ENCODE assay signal across 28 cellular contexts in the genomic region with DNA sequence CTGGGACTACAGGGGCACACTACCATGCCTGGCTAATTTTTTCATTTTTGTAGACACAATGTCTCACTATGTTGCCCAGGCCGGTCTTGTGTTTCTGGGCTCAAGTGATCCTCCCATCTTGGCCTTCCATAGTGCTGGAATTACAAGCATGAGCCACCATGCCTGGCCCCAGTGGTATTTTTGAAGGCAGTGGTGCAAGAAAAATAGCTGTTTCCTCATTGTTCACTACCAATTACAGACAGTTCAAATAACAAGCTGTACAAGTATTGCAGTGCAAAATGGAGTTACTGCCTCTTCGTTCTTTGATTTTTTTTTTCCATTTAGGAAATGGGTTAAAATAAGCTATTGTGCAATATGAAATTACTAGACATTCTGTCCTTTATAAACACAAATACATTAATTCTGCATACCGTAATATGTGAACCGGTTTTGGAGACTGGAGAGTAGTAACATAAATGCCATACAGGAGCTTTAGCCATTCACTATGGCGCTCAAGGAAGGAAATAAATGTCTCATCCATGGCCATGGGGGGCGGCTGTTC. TPM values are rescaled to one million over a fixed set of nuclear protein-coding genes. Genes with fewer than 3 reads are reported as not detected.
DNase-seq lines count a peak whose midpoint lies in the region; ATAC-seq, FAIRE-seq and TF ChIP-seq lines count a peak whose summit lies in the region.
"Had no signal": no experiment of that assay in that cellular context is flagged by ENCODE, and none has a peak within 500 bp of the region (broad histone marks: within the 10 kb centered on the region; RNA-seq: fewer than 3 reads in every experiment).

No MANE protein-coding gene starts in this region.

- H3K27ac ChIP-seq in HepG2 (ENCODE audit: extremely low read length, insufficient read depth, low read length) (no peak overlapping the region), right lobe of liver (no peak overlapping the region), trophoblast cell (ENCODE audit: low read depth, low read length) (no peak overlapping the region), ascending aorta (no peak overlapping the region)
- H3K27ac ChIP-seq: BLaER1 had no signal

- H3K18ac ChIP-seq in trophoblast cell (ENCODE audit: low read length), result no peak overlapping the region

- no peak overlapping the region for H3K9ac ChIP-seq in HepG2 (ENCODE audit: insufficient read depth, low read depth, low read length)
- no peak overlapping the region for H3K9ac ChIP-seq in trophoblast cell (ENCODE audit: low read length)
- H3K9ac ChIP-seq: BLaER1 had no signal

- no peak overlapping the region for H3K23ac ChIP-seq in trophoblast cell (ENCODE audit: low read length)

- H3K4me3 Mint-ChIP-seq in effector memory CD8-positive, alpha-beta T cell, result no peak overlapping the region
- H3K4me3 Mint-ChIP-seq: CD14-positive monocyte; CD4-positive, alpha-beta memory T cell; CD4-positive, CD25-positive, alpha-beta regulatory T cell; CD8-positive, alpha-beta memory T cell had no signal

- no peaks in the 10 kb centered on the region for H3K36me3 Mint-ChIP-seq in effector memory CD8-positive, alpha-beta T cell (ENCODE audit: insufficient read depth)
- H3K36me3 Mint-ChIP-seq: CD4-positive, alpha-beta memory T cell; CD4-positive, CD25-positive, alpha-beta regulatory T cell had no signal

- no peaks in the 10 kb centered on the region for H3K4me1 Mint-ChIP-seq in effector memory CD8-positive, alpha-beta T cell (ENCODE audit: low read depth in 2 of 2)
- H3K4me1 Mint-ChIP-seq: CD8-positive, alpha-beta memory T cell had no signal

- peaks cover 48 to 54% of the 10 kb centered on the region in 2 donors for H3K27me3 Mint-ChIP-seq in effector memory CD8-positive, alpha-beta T cell

- H3K4me1 ChIP-seq in HepG2 (ENCODE audit: insufficient read depth, low read length) (no peaks in the 10 kb centered on the region), right lobe of liver (no peaks in the 10 kb centered on the region), trophoblast cell (ENCODE audit: control insufficient read depth in 1 of 2, insufficient read depth in 2 of 2, low read length in 2 of 2) (no peaks in the 10 kb centered on the region), ascending aorta (peaks cover 0 to 11% of the 10 kb centered on the region in 2 donors)
- H3K4me1 ChIP-seq: BE2C, BLaER1 had no signal

- TF ChIP-seq CTCF in HepG2 (CRISPR knock-in tag; IDR thresholded peaks at IDR 0.05) (no peak), right lobe of liver (IDR thresholded peaks at IDR 0.05) (no peak), ascending aorta (IDR thresholded peaks at IDR 0.05) (no peak)

- no peak overlapping the region for H4K91ac ChIP-seq in trophoblast cell (ENCODE audit: low read depth, low read length)

- ATAC-seq in HepG2, result no peak
- no peak for ATAC-seq in right lobe of liver
- no peak for ATAC-seq in effector memory CD8-positive, alpha-beta T cell (replicated peaks)
- ATAC-seq: GM12878 had no signal

- no peak overlapping the region for H2AK5ac ChIP-seq in trophoblast cell (ENCODE audit: low read length)

- BruUV-seq in HepG2 (replicated peaks; lab: Mats Ljungman, UMichigan), result no TSS peak

- no peak overlapping the region for H4K8ac ChIP-seq in trophoblast cell (ENCODE audit: low read depth, low read length)

- H3K4me2 ChIP-seq in HepG2 (ENCODE audit: low read depth, low read length) (no peak overlapping the region), trophoblast cell (ENCODE audit: low read length) (no peak overlapping the region)
- H3K4me2 ChIP-seq: BLaER1 had no signal

- H3K79me2 ChIP-seq in HepG2 (ENCODE audit: insufficient read depth, low read length) (no peaks in the 10 kb centered on the region), trophoblast cell (ENCODE audit: control insufficient read depth, insufficient read depth, low read length, poor library complexity) (no peaks in the 10 kb centered on the region)

- no peak overlapping the region for H3K27ac Mint-ChIP-seq in effector memory CD8-positive, alpha-beta T cell
- H3K27ac Mint-ChIP-seq: CD14-positive monocyte; CD4-positive, alpha-beta memory T cell; CD4-positive, CD25-positive, alpha-beta regulatory T cell; CD8-positive, alpha-beta memory T cell had no signal

- H3K14ac ChIP-seq in trophoblast cell (ENCODE audit: low read length), result no peak overlapping the region

- DNase-seq in HepG2 (ENCODE audit: low spot score) (no peak), right lobe of liver (no peak), fibroblast of gingiva (ENCODE audit: low read depth) (peak; percentile 68), trophoblast cell (peak; percentile 36 to 76), ascending aorta (ENCODE audit: low spot score in 2 of 2) (no peak)
- no peak for DNase-seq in effector CD8-positive, alpha-beta T cell (lab: John Stamatoyannopoulos, UW)
- no peak for DNase-seq in effector memory CD8-positive, alpha-beta T cell
- DNase-seq: 8988T; ACHN; BE2C; C1 segment of cervical spinal cord; CD4-positive, alpha-beta memory T cell; CD8-positive, alpha-beta memory T cell; COR-L47; DMS 273 treated with DMSO at 0.1 percent for 48 hours; DMS153; DMS79; DND-41; EL; GDM1 had no signal

- H3K4ac ChIP-seq in trophoblast cell (ENCODE audit: low read depth, low read length), result no peak overlapping the region

- H3K9me3 ChIP-seq in HepG2 (ENCODE audit: low read length), result no peaks in the 10 kb centered on the region
- H3K9me3 ChIP-seq in right lobe of liver, result no peaks in the 10 kb centered on the region
- no peaks in the 10 kb centered on the region for H3K9me3 ChIP-seq in trophoblast cell (ENCODE audit: insufficient read depth, low read depth, low read length)
- H3K9me3 ChIP-seq in ascending aorta, result no peaks in the 10 kb centered on the region
- H3K9me3 ChIP-seq: BE2C had no signal

- H2AFZ ChIP-seq in HepG2 (ENCODE audit: low read length) (no peak overlapping the region), trophoblast cell (ENCODE audit: insufficient read depth, low read length, poor library complexity) (no peak overlapping the region)

- TF ChIP-seq EP300 in HepG2 (IDR thresholded peaks at IDR 0.05; ENCODE audit: low read depth in 2 of 2, low read length in 2 of 2), result no peak
- TF ChIP-seq EP300 in HepG2 (CRISPR knock-in tag; IDR thresholded peaks at IDR 0.05; ENCODE audit: borderline replicate concordance), result no peak
- TF ChIP-seq EP300 in Ishikawa (IDR thresholded peaks at IDR 0.05; ENCODE audit: borderline replicate concordance), result no peak

- H3K79me1 ChIP-seq in trophoblast cell (ENCODE audit: low read length), result no peaks in the 10 kb centered on the region

- peaks cover 0 to under 1% of the 10 kb centered on the region in 2 experiments; a peak in 1 of 5 replicates for H3K27me3 ChIP-seq in HepG2 (ENCODE audit: control insufficient read depth in 1 of 2, insufficient read depth in 2 of 2, low read length in 2 of 2)
- H3K27me3 ChIP-seq in right lobe of liver, result no peaks in the 10 kb centered on the region
- peaks cover 2% of the 10 kb centered on the region for H3K27me3 ChIP-seq in trophoblast cell (ENCODE audit: insufficient read depth, low read length)
- no peaks in the 10 kb centered on the region for H3K27me3 ChIP-seq in ascending aorta
- H3K27me3 ChIP-seq: BLaER1 had no signal

- no peak for TF ChIP-seq POLR2A in HepG2 (IDR thresholded peaks at IDR 0.05; ENCODE audit: insufficient read depth in 1 of 2, low read depth in 2 of 2, low read length in 2 of 2)
- no peak for TF ChIP-seq POLR2A in right lobe of liver (IDR thresholded peaks at IDR 0.05)

- no peaks in the 10 kb centered on the region for H4K20me1 ChIP-seq in HepG2 (ENCODE audit: insufficient read depth, low read length)
- H4K20me1 ChIP-seq: BLaER1 had no signal

- intact Hi-C loops in HepG2 (cut with micrococcal nuclease; ENCODE audit: unreplicated experiment), result no loop called here
- intact Hi-C loops in right lobe of liver (cut with DNase I), result loop anchor here in 1 of 2 donors (10.0 kb wide), 1 partner anchor 177 kb away; no protein-coding TSS in a partner anchor
- intact Hi-C loops in ascending aorta (cut with DNase I), result no loop called here

- no peak overlapping the region for H2BK120ac ChIP-seq in trophoblast cell (ENCODE audit: insufficient read depth, low read length, poor library complexity)

- POLR2A ChIA-PET in HepG2 (lab: Yijun Ruan, JAX), result no interaction called here

- CTCF ChIA-PET in HepG2 (lab: Yijun Ruan, JAX; ENCODE audit: low intra/inter-chr PET ratio, low total read pairs), result no interaction called here

- H4K12ac ChIP-seq in trophoblast cell (ENCODE audit: low read depth, low read length), result no peak overlapping the region

- 37% methylated on average over 6 of the region's 6 CpGs for WGBS in HepG2 (ENCODE audit: low lambda C conversion rate)
- 76% methylated on average over 5 of the region's 6 CpGs for WGBS in right lobe of liver (ENCODE audit: insufficient coverage, low coverage, low lambda C conversion rate, missing lambda C conversion rate)
- no CpG with 5 or more reads among the region's 6 CpGs for WGBS in trophoblast cell (ENCODE audit: extremely low coverage, insufficient coverage, insufficient read length)

- no peaks in the 10 kb centered on the region for H3K36me3 ChIP-seq in HepG2 (replicated peaks in 1 of 2; ENCODE audit: control insufficient read depth in 1 of 2, insufficient read depth in 2 of 2, low read length in 2 of 2)
- H3K36me3 ChIP-seq in right lobe of liver, result no peaks in the 10 kb centered on the region
- H3K36me3 ChIP-seq in trophoblast cell (ENCODE audit: control insufficient read depth in 1 of 2, insufficient read depth in 2 of 2, low read length in 2 of 2), result no peaks in the 10 kb centered on the region
- H3K36me3 ChIP-seq in ascending aorta, result no peaks in the 10 kb centered on the region
- H3K36me3 ChIP-seq: BE2C, BLaER1 had no signal

- no peak overlapping the region for H2BK5ac ChIP-seq in trophoblast cell (ENCODE audit: low read depth, low read length, poor library complexity)

- no peak for FAIRE-seq in HepG2 (lab: Jason Lieb, UNC)
- FAIRE-seq: A204.1, GM12878, GM12892, GM18507 had no signal

- no peak overlapping the region for H2BK12ac ChIP-seq in trophoblast cell (ENCODE audit: low read length)

- no peaks in the 10 kb centered on the region for H3K9me3 Mint-ChIP-seq in effector memory CD8-positive, alpha-beta T cell

- in situ Hi-C loops in HepG2 (cut with HindIII; ENCODE audit: extremely low pct_ligation_motif_present, low pct_unique_long_range_greater_than_20kb), result no loop called here

- TF ChIP-seq RAD21 in HepG2 (CRISPR knock-in tag; IDR thresholded peaks at IDR 0.05) (no peak), Ishikawa (IDR thresholded peaks at IDR 0.05; ENCODE audit: low read depth) (no peak)

- H3K4me3 ChIP-seq in HepG2 (replicated peaks in 1 of 3; ENCODE audit: insufficient read depth in 1 of 3, low read depth in 2 of 3, low read length in 3 of 3), result no peak overlapping the region
- H3K4me3 ChIP-seq in right lobe of liver, result no peak overlapping the region
- H3K4me3 ChIP-seq in trophoblast cell (ENCODE audit: low read depth, low read length), result no peak overlapping the region
- H3K4me3 ChIP-seq in ascending aorta, result no peak overlapping the region
- H3K4me3 ChIP-seq: BLaER1, GM12878 had no signal

RNA-seq across cellular contexts. Expression of a gene that starts 35.0 kb away (rescaled TPM):
- 7.5 and 10.7 TPM in 2 replicates for total RNA-seq in HepG2 (2016; rRNA removed; fragmentation: Illumina TruSeq; extraction: Trizol)
- total RNA-seq in HepG2 (2016; cell fraction: cytosol; rRNA removed; fragmentation: Illumina TruSeq; extraction: Trizol; ENCODE audit: low read depth), result 2.2 and 3.2 TPM in 2 replicates
- total RNA-seq in HepG2 (2016; cell fraction: insoluble cytoplasmic fraction; rRNA removed; fragmentation: Illumina TruSeq; extraction: Trizol), result 7.6 and 10.7 TPM in 2 replicates
- total RNA-seq in HepG2 (2016; cell fraction: membrane; rRNA removed; fragmentation: Illumina TruSeq; extraction: Trizol), result 7.3 and 7.9 TPM in 2 replicates
- 3.5 and 4.5 TPM in 2 replicates for total RNA-seq in HepG2 (2016; cell fraction: nucleus; rRNA removed; fragmentation: Illumina TruSeq; extraction: Trizol)
- 3.1 and 4.0 TPM in 2 replicates for polyA plus RNA-seq in HepG2 (2011; rRNA removed)
- polyA plus RNA-seq in HepG2 (2011; cell fraction: cytosol; rRNA removed), result 2.3 and 4.0 TPM in 2 replicates
- 1.1 and 2.2 TPM in 2 replicates for polyA plus RNA-seq in HepG2 (2011; cell fraction: nucleus; rRNA removed)
- 3.4 and 4.2 TPM in 2 replicates for polyA plus RNA-seq in HepG2 (2012)
- polyA plus RNA-seq in HepG2 (2016; cell fraction: cytosol; fragmentation: Illumina TruSeq; extraction: Trizol; ENCODE audit: low read depth), result 1.8 and 2.7 TPM in 2 replicates
- polyA plus RNA-seq in HepG2 (2016; cell fraction: insoluble cytoplasmic fraction; fragmentation: Illumina TruSeq; extraction: Trizol; ENCODE audit: low read depth), result 10.6 and 11.1 TPM in 2 replicates
- polyA plus RNA-seq in HepG2 (2016; cell fraction: membrane; fragmentation: Illumina TruSeq; extraction: Trizol; ENCODE audit: low read depth), result 7.4 and 7.5 TPM in 2 replicates
- polyA plus RNA-seq in HepG2 (2016; cell fraction: nucleus; fragmentation: Illumina TruSeq; extraction: Trizol; ENCODE audit: insufficient read depth, low read depth), result 3.8 and 4.5 TPM in 2 replicates
- polyA minus RNA-seq in HepG2 (2011; rRNA and poly(A)+ RNA removed; ENCODE audit: low replicate concordance), result 1.1 and 4.0 TPM in 2 replicates
- 0.88 and 2.1 TPM in 2 replicates for polyA minus RNA-seq in HepG2 (2011; cell fraction: cytosol; rRNA and poly(A)+ RNA removed)
- polyA minus RNA-seq in HepG2 (2011; cell fraction: nucleus; rRNA and poly(A)+ RNA removed), result 2.8 and 5.0 TPM in 2 replicates
- total RNA-seq in right lobe of liver, result 10 to 100 TPM in 1 of 6 experiments, 1 to 10 TPM in 5; 5.9 to 10.9 (median 7.3) TPM
- polyA plus RNA-seq in trophoblast cell (2013), result 21.2 and 21.3 TPM in 2 replicates
- total RNA-seq in ascending aorta, result 19.2 TPM

Comparison
In these comparisons a context has a peak if more than half of its experiments do, and no peak if none do; other contexts are left out.
1. DNase-seq: peak in fibroblast of gingiva (single experiment) and trophoblast cell (2 of 2); none in HepG2 (single experiment), right lobe of liver (0 of 3), effector CD8-positive, alpha-beta T cell (single experiment), ascending aorta (0 of 2) and effector memory CD8-positive, alpha-beta T cell (0 of 3).